In the genomic region with DNA sequence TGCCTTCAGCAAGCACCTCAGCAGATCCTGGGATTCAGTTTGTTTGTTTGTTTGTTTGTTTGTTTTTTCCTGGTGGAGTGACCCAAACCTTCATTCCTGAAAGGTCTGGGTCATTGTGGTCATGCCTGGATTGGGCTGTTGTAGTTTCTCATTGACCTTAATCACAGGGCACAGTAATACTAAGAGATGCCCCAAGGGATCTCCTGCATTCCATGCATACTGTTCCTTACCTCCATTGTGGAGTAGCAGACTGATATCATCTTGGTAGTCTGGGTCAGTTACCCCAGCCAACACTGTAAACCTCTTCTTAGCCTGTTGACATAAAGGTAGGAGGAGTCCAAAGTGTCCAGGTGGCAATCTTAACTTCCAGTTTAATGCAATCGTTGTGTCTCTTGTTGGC, we compare ENCODE assay signal across 17 cellular contexts.
DNase-seq lines count a peak whose midpoint lies in the region; ATAC-seq lines count a peak whose summit lies in the region.
"Had no signal": no experiment of that assay in that cellular context is flagged by ENCODE, and none has a peak within 500 bp of the region (broad histone marks: within the 10 kb centered on the region; RNA-seq: fewer than 3 reads in every experiment).

No MANE protein-coding gene starts in this region.

- intact Hi-C loops in head of caudate nucleus (cut with DNase I) = no loop called here

- no CpG with 5 or more reads among the region's 1 CpG for WGBS in trophoblast cell (ENCODE audit: extremely low coverage, insufficient coverage, insufficient read length)

- no peak overlapping the region for H2BK12ac ChIP-seq in trophoblast cell (ENCODE audit: low read length)

- H3K18ac ChIP-seq in trophoblast cell (ENCODE audit: low read length) = no peak overlapping the region

- no peaks in the 10 kb centered on the region for H3K79me2 ChIP-seq in trophoblast cell (ENCODE audit: control insufficient read depth, insufficient read depth, low read length, poor library complexity)

- no peak overlapping the region for H3K27ac ChIP-seq in trophoblast cell (ENCODE audit: low read depth, low read length)

- H3K4me3 ChIP-seq in trophoblast cell (ENCODE audit: low read depth, low read length) = no peak overlapping the region
- H3K4me3 ChIP-seq: GM12878, GM23338 had no signal

- H3K27me3 ChIP-seq in trophoblast cell (ENCODE audit: insufficient read depth, low read length) = no peaks in the 10 kb centered on the region

- no peak overlapping the region for H2BK5ac ChIP-seq in trophoblast cell (ENCODE audit: low read depth, low read length, poor library complexity)

- H4K91ac ChIP-seq in trophoblast cell (ENCODE audit: low read depth, low read length) = no peak overlapping the region

- no peaks in the 10 kb centered on the region for H3K9me3 ChIP-seq in trophoblast cell (ENCODE audit: insufficient read depth, low read depth, low read length)

- no peaks in the 10 kb centered on the region for H3K79me1 ChIP-seq in trophoblast cell (ENCODE audit: low read length)

- peak overlapping the region; percentile 13 for H3K4me2 ChIP-seq in trophoblast cell (ENCODE audit: low read length)
- H3K4me2 ChIP-seq: GM23338 had no signal

- ATAC-seq in HG02588 (IDR thresholded peaks at IDR 0.05; ENCODE audit: unreplicated experiment) = no peak
- no peak for ATAC-seq in GM21381 (IDR thresholded peaks at IDR 0.05; ENCODE audit: unreplicated experiment)
- ATAC-seq: GM12878, GM23338 had no signal

- no peak overlapping the region for H2AFZ ChIP-seq in trophoblast cell (ENCODE audit: insufficient read depth, low read length, poor library complexity)
- H2AFZ ChIP-seq: GM23338 had no signal

- no peak overlapping the region for H2AK5ac ChIP-seq in trophoblast cell (ENCODE audit: low read length)

- H3K4ac ChIP-seq in trophoblast cell (ENCODE audit: low read depth, low read length) = no peak overlapping the region

- no peak overlapping the region for H4K8ac ChIP-seq in trophoblast cell (ENCODE audit: low read depth, low read length)

- no peak overlapping the region for H3K23ac ChIP-seq in trophoblast cell (ENCODE audit: low read length)

- no peak overlapping the region for H3K9ac ChIP-seq in trophoblast cell (ENCODE audit: low read length)

- H2BK120ac ChIP-seq in trophoblast cell (ENCODE audit: insufficient read depth, low read length, poor library complexity) = no peak overlapping the region

- no peak overlapping the region for H3K14ac ChIP-seq in trophoblast cell (ENCODE audit: low read length)

- peak; percentile 61 for DNase-seq in ELF-1 (ENCODE audit: low read depth, low spot score)
- peak; percentile 37 for DNase-seq in M059J (ENCODE audit: low read depth)
- peak; percentile 36 for DNase-seq in kidney tubule cell (ENCODE audit: low spot score)
- no peak for DNase-seq in trophoblast cell
- DNase-seq in NCI-H2227 treated with DMSO at 0.1 percent for 48 hours (lab: John Stamatoyannopoulos, UW) = no peak
- no peak for DNase-seq in head of caudate nucleus
- DNase-seq: C1 segment of cervical spinal cord; CD4-positive, alpha-beta memory T cell; COR-L47; DMS153; DND-41; GDM1; HCEC 1CT had no signal

- H4K12ac ChIP-seq in trophoblast cell (ENCODE audit: low read depth, low read length) = no peak overlapping the region

- peaks cover 4 to 6% of the 10 kb centered on the region in 2 experiments for H3K4me1 ChIP-seq in trophoblast cell (ENCODE audit: control insufficient read depth in 1 of 2, insufficient read depth in 2 of 2, low read length in 2 of 2)

- peaks cover 0 to 2% of the 10 kb centered on the region in 2 experiments for H3K36me3 ChIP-seq in trophoblast cell (ENCODE audit: control insufficient read depth in 1 of 2, insufficient read depth in 2 of 2, low read length in 2 of 2)

Comparison
In these comparisons a context has a peak if more than half of its experiments do, and no peak if none do; other contexts are left out.
1. DNase-seq: peak in ELF-1 (single experiment), M059J (single experiment) and kidney tubule cell (single experiment); none in trophoblast cell (0 of 2), NCI-H2227 treated with DMSO at 0.1 percent for 48 hours (single experiment) and head of caudate nucleus (0 of 42).